In genomic region chr11:128471138-128471661, GRCh38 we compare ENCODE assay signal across 9 cellular contexts.
DNase-seq lines count a peak whose midpoint lies in the region; ATAC-seq and TF ChIP-seq lines count a peak whose summit lies in the region.
"Had no signal": no experiment of that assay in that cellular context is flagged by ENCODE, and none has a peak within 500 bp of the region (broad histone marks: within the 10 kb centered on the region; RNA-seq: fewer than 3 reads in every experiment).

No MANE protein-coding gene starts in this region.

- no peaks in the 10 kb centered on the region for H3K9me3 Mint-ChIP-seq in T-helper 2 cell treated with Interferon-gamma antibody and Interleukin-4, amounts not matched to agents 5 μg/mL and 100 μg/mL, for 36 hours

- H3K36me3 ChIP-seq in gastrocnemius medialis, result peaks cover 0 to 5% of the 10 kb centered on the region in 2 donors
- H3K36me3 ChIP-seq: thoracic aorta had no signal

- H3K27ac ChIP-seq in gastrocnemius medialis, result peak overlapping the region in 3 of 4 donors; percentile 2 to 32 (median 20)
- H3K27ac ChIP-seq: thoracic aorta had no signal

- intact Hi-C loops in gastrocnemius medialis (cut with DNase I; ENCODE audit: low total_unique reads), result no loop called here

- ATAC-seq in HG02943 (IDR thresholded peaks at IDR 0.05; ENCODE audit: low read depth, unreplicated experiment) (peak; percentile 42), gastrocnemius medialis (no peak)

- H3K4me1 ChIP-seq in gastrocnemius medialis, result peaks cover 55 to 64% of the 10 kb centered on the region in 2 donors

- peaks cover 93% of the 10 kb centered on the region for H3K36me3 Mint-ChIP-seq in T-helper 2 cell treated with Interferon-gamma antibody and Interleukin-4, amounts not matched to agents 5 μg/mL and 100 μg/mL, for 36 hours (ENCODE audit: low read depth)

- peaks cover 93% of the 10 kb centered on the region for H3K4me1 Mint-ChIP-seq in T-helper 2 cell treated with Interferon-gamma antibody and Interleukin-4, amounts not matched to agents 5 μg/mL and 100 μg/mL, for 36 hours (ENCODE audit: low read depth)

- peak; percentile 84 for DNase-seq in activated CD8-positive, alpha-beta memory T cell treated with anti-CD3 and anti-CD28 coated beads for 24 hours
- DNase-seq in activated CD8-positive, alpha-beta memory T cell treated with anti-CD3 and anti-CD28 coated beads, Interleukin-2, amount 50 U/mL, for 48 hours, result no peak
- no peak for DNase-seq in T-helper 2 cell treated with Interferon-gamma antibody and Interleukin-4, amounts not matched to agents 5 μg/mL and 100 μg/mL, for 36 hours (ENCODE audit: low spot score)
- no peak for DNase-seq in gastrocnemius medialis
- DNase-seq in NCI-H345 (lab: John Stamatoyannopoulos, UW), result no peak
- DNase-seq in MV-4-11 (lab: John Stamatoyannopoulos, UW), result no peak
- DNase-seq in nucleus accumbens (lab: John Stamatoyannopoulos, UW), result no peak

- TF ChIP-seq POLR2A in gastrocnemius medialis (IDR thresholded peaks at IDR 0.05), result no peak

- no peaks in the 10 kb centered on the region for H3K27me3 ChIP-seq in gastrocnemius medialis

- in situ Hi-C loops in gastrocnemius medialis (cut with MboI; ENCODE audit: low sequenced_read_pairs in 4 of 4), result no loop called here

- no peak overlapping the region for H3K4me3 ChIP-seq in gastrocnemius medialis
- H3K4me3 ChIP-seq: thoracic aorta had no signal

- peak overlapping the region; percentile 72 for H3K4me3 Mint-ChIP-seq in T-helper 2 cell treated with Interferon-gamma antibody and Interleukin-4, amounts not matched to agents 5 μg/mL and 100 μg/mL, for 36 hours

- TF ChIP-seq CTCF in gastrocnemius medialis (IDR thresholded peaks at IDR 0.05 in 4 of 5, conservative IDR thresholded peaks at IDR 0.05 in 1 of 5), result no peak

- no peaks in the 10 kb centered on the region for H3K27me3 Mint-ChIP-seq in T-helper 2 cell treated with Interferon-gamma antibody and Interleukin-4, amounts not matched to agents 5 μg/mL and 100 μg/mL, for 36 hours (ENCODE audit: low read depth)

- peak overlapping the region; percentile 91 for H3K27ac Mint-ChIP-seq in T-helper 2 cell treated with Interferon-gamma antibody and Interleukin-4, amounts not matched to agents 5 μg/mL and 100 μg/mL, for 36 hours

- no peaks in the 10 kb centered on the region for H3K9me3 ChIP-seq in gastrocnemius medialis
- H3K9me3 ChIP-seq: thoracic aorta had no signal
